In the genomic region with DNA sequence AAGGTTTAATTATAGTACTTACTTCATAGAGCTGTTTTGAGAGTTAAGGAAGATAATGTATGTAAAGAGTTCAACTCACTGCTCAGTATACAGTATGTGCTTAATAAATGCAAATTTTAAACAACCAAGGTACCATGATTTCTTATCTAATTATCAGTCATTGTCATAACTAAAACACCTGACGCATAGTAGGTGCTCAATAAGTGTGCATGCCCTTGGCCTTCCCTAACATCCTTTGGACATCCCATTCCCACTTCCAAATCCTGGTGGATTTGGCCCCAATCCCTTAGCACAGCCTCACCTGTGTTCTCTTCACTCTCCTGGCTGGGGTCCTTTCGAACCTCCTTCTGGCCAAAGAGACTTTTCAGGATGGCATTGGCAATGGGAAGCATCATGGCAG, we compare ENCODE assay signal across 35 cellular contexts. TPM values are rescaled to one million over a fixed set of nuclear protein-coding genes. Genes with fewer than 3 reads are reported as not detected.
"Had no signal": no experiment of that assay in that cellular context is flagged by ENCODE, and none has a peak within 500 bp of the region (broad histone marks: within the 10 kb centered on the region; RNA-seq: fewer than 3 reads in every experiment).

No MANE protein-coding gene starts in this region.

- H3K9me3 ChIP-seq: neutrophil, ovary, psoas muscle, spleen, suprapubic skin, testis, tibial artery, transverse colon, upper lobe of right lung, uterus had no signal

- H3K4me1 Mint-ChIP-seq: naive thymus-derived CD8-positive, alpha-beta T cell; neural crest cell; stimulated activated memory B cell treated with anti-CD40 and anti-IgM and Interleukin-4, amounts not matched to agents 10 μg/mL and 1 μg/mL and 100 μg/mL, for 72 hours; stimulated activated naive CD8-positive, alpha-beta T cell treated with anti-CD3 and anti-CD28 coated beads, Interleukin-15, amount 100 ng/mL, for 72 hours had no signal

- H3K36me3 ChIP-seq: neutrophil, ovary, spleen, suprapubic skin, transverse colon, upper lobe of right lung, uterus had no signal

- H3K4me1 ChIP-seq: parathyroid adenoma, psoas muscle, spleen, suprapubic skin, testis, tibial artery, transverse colon, upper lobe of right lung, uterus had no signal

- H3K4me3 ChIP-seq: ovary, psoas muscle, skin epidermis, smooth muscle cell, spleen, suprapubic skin, testis, tibial artery, transverse colon, upper lobe of right lung, uterus had no signal

- H3K27me3 Mint-ChIP-seq: progenitor cell of endocrine pancreas, type B pancreatic cell had no signal

- H3K9ac ChIP-seq: parathyroid adenoma had no signal

- DNase-seq: naive thymus-derived CD8-positive, alpha-beta T cell; nephron progenitor cell; nucleus accumbens; ovary; posterior cingulate gyrus; psoas muscle; right cardiac atrium; spleen; stimulated activated CD4-positive, alpha-beta T cell treated with anti-CD3 and anti-CD28 coated beads, Interleukin-12 subunit alpha, Interleukin-12 subunit beta, amount 100 ng/mL, for 4 hours; stimulated activated CD4-positive, alpha-beta T cell treated with anti-CD3 and anti-CD28 coated beads, Interleukin-1b, Interleukin-23, amount 100 ng/mL, for 48 hours; stimulated activated CD4-positive, alpha-beta T cell treated with anti-CD3 and anti-CD28 coated beads, Interleukin-4, amount 100 ng/mL, for 1 hour; stimulated activated CD4-positive, alpha-beta T cell treated with anti-CD3 and anti-CD28 coated beads, Interleukin-4, amount 100 ng/mL, for 4 hours; stimulated activated CD8-positive, alpha-beta memory T cell treated with anti-CD3 and anti-CD28 coated beads, Interleukin-4, amount 100 ng/mL, for 48 hours; stimulated activated naive CD4-positive, alpha-beta T cell; stimulated activated naive CD8-positive, alpha-beta T cell treated with anti-CD3 and anti-CD28 coated beads, Interleukin-15, amount 100 ng/mL, for 72 hours; stimulated activated naive CD8-positive, alpha-beta T cell treated with anti-CD3 and anti-CD28 coated beads, Interleukin-15, Interleukin-2, amounts not matched to agents 100 U/mL and 50 U/mL, for 24 hours; substantia nigra; testis; tibial artery; transverse colon; upper lobe of right lung; uterus had no signal

- H3K27ac ChIP-seq: neutrophil, ovary, parathyroid adenoma, psoas muscle, skin epidermis, spleen, suprapubic skin, testis, tibial artery, transverse colon, upper lobe of right lung, uterus had no signal

- H3K4me3 Mint-ChIP-seq: naive thymus-derived CD8-positive, alpha-beta T cell; natural killer cell treated with Interleukin-12 subunit alpha and Interleukin-12 subunit beta and Interleukin-15 and Interleukin-18, amount 100 ng/mL, for 72 hours; nephron progenitor cell; neural crest cell; stimulated activated memory B cell treated with anti-CD40 and anti-IgM and Interleukin-4, amounts not matched to agents 10 μg/mL and 1 μg/mL and 100 μg/mL, for 72 hours; stimulated activated naive CD8-positive, alpha-beta T cell treated with anti-CD3 and anti-CD28 coated beads, Interleukin-15, amount 100 ng/mL, for 72 hours; type B pancreatic cell had no signal

- H3K4me2 ChIP-seq: smooth muscle cell had no signal

- H3K9me3 Mint-ChIP-seq: natural killer cell treated with Interleukin-12 subunit alpha and Interleukin-12 subunit beta and Interleukin-15 and Interleukin-18, amount 100 ng/mL, for 72 hours; neural crest cell; stimulated activated memory B cell treated with anti-CD40 and anti-IgM and Interleukin-4, amounts not matched to agents 10 μg/mL and 1 μg/mL and 100 μg/mL, for 72 hours had no signal

- H3K79me2 ChIP-seq: parathyroid adenoma had no signal

- H3K27me3 ChIP-seq: ovary, suprapubic skin, testis, tibial artery, transverse colon, upper lobe of right lung, uterus had no signal

- H2AFZ ChIP-seq: parathyroid adenoma had no signal

- ATAC-seq: naive thymus-derived CD8-positive, alpha-beta T cell; natural killer cell treated with Interleukin-12 subunit alpha and Interleukin-12 subunit beta and Interleukin-15 and Interleukin-18, amount 100 ng/mL, for 72 hours; psoas muscle; right cardiac atrium; sciatic nerve; stimulated activated memory B cell treated with anti-CD40 and anti-IgM and Interleukin-4, amounts not matched to agents 10 μg/mL and 1 μg/mL and 100 μg/mL, for 72 hours; stimulated activated naive CD8-positive, alpha-beta T cell treated with anti-CD3 and anti-CD28 coated beads, Interleukin-15, amount 100 ng/mL, for 72 hours; stimulated activated naive CD8-positive, alpha-beta T cell treated with anti-CD3 and anti-CD28 coated beads, Interleukin-15, Interleukin-2, amounts not matched to agents 100 U/mL and 50 U/mL, for 24 hours; upper lobe of right lung had no signal

- H3K36me3 Mint-ChIP-seq: natural killer cell treated with Interleukin-12 subunit alpha and Interleukin-12 subunit beta and Interleukin-15 and Interleukin-18, amount 100 ng/mL, for 72 hours; stimulated activated memory B cell treated with anti-CD40 and anti-IgM and Interleukin-4, amounts not matched to agents 10 μg/mL and 1 μg/mL and 100 μg/mL, for 72 hours had no signal

- H3K27ac Mint-ChIP-seq: naive thymus-derived CD8-positive, alpha-beta T cell; natural killer cell treated with Interleukin-12 subunit alpha and Interleukin-12 subunit beta and Interleukin-15 and Interleukin-18, amount 100 ng/mL, for 72 hours; nephron progenitor cell; progenitor cell of endocrine pancreas; stimulated activated memory B cell treated with anti-CD40 and anti-IgM and Interleukin-4, amounts not matched to agents 10 μg/mL and 1 μg/mL and 100 μg/mL, for 72 hours; stimulated activated naive CD8-positive, alpha-beta T cell treated with anti-CD3 and anti-CD28 coated beads, Interleukin-15, amount 100 ng/mL, for 72 hours; type B pancreatic cell had no signal

RNA-seq across cellular contexts. Expression of a gene that starts 41.1 kb away (rescaled TPM):
- polyA plus RNA-seq: naive thymus-derived CD8-positive, alpha-beta T cell had no signal

RNA-seq across cellular contexts. Expression of a gene that starts 59.7 kb away (rescaled TPM):
- total RNA-seq: naive thymus-derived CD8-positive, alpha-beta T cell; ovary; progenitor cell of endocrine pancreas; psoas muscle; renal cortical epithelial cell; right cardiac atrium; sciatic nerve; smooth muscle cell; spleen; suprapubic skin; transverse colon; urinary bladder; uterus had no signal
- polyA plus RNA-seq: naive thymus-derived CD8-positive, alpha-beta T cell; psoas muscle; right cardiac atrium; smooth muscle cell; spleen; urinary bladder had no signal
